Comparison of ENCODE assay signal across 19 cellular contexts in genomic region chr5:107576736-107577440, GRCh38.
DNase-seq lines count a peak whose midpoint lies in the region; ATAC-seq and TF ChIP-seq lines count a peak whose summit lies in the region.
"Had no signal": no experiment of that assay in that cellular context is flagged by ENCODE, and none has a peak within 500 bp of the region (broad histone marks: within the 10 kb centered on the region; RNA-seq: fewer than 3 reads in every experiment).

No MANE protein-coding gene starts in this region.

- no peak overlapping the region for H3K9ac ChIP-seq in H9 (ENCODE audit: extremely low read depth, insufficient read length, low read length)
- H3K9ac ChIP-seq: parathyroid adenoma had no signal

- intact Hi-C loops in Panc1 (cut with micrococcal nuclease; ENCODE audit: unreplicated experiment) (loop anchor here (10.0 kb wide), 1 partner anchor 472 kb away; no protein-coding TSS in a partner anchor), left ventricle myocardium superior (cut with micrococcal nuclease) (no loop called here), aorta (cut with DNase I) (loop anchor here (10.0 kb wide), 3 partner anchors 102 to 322 kb away; no protein-coding TSS in a partner anchor)

- H2AK5ac ChIP-seq in H9 (ENCODE audit: insufficient read length, low read length) = no peak overlapping the region

- DNase-seq in H9 (no peak), Panc1 (ENCODE audit: low read depth, low spot score) (no peak), renal cortical epithelial cell (ENCODE audit: low read depth) (peak; percentile 87), left ventricle myocardium superior (no peak), WERI-Rb-1 (no peak), aorta (no peak)
- DNase-seq: activated CD4-positive, alpha-beta memory T cell treated with anti-CD3 and anti-CD28 coated beads for 36 hours; activated naive CD4-positive, alpha-beta T cell treated with anti-CD3 and anti-CD28 coated beads for 36 hours; activated T-cell treated with anti-CD3 and anti-CD28 coated beads, Interleukin-2, amount 50 U/mL, for 1 hour; Caco-2; naive B cell; NCI-H1694 treated with DMSO at 0.1 percent for 48 hours; stimulated activated CD4-positive, alpha-beta T cell treated with anti-CD3 and anti-CD28 coated beads, Interleukin-2, amount 100 ng/mL, for 24 hours; stomach had no signal

- H3K23ac ChIP-seq in H9 (ENCODE audit: insufficient read length, low read depth, low read length) = no peak overlapping the region

- H3K9me3 ChIP-seq in H9 (ENCODE audit: control insufficient read depth, low read depth, low read length) (no peaks in the 10 kb centered on the region), Panc1 (ENCODE audit: control insufficient read depth, insufficient read depth, low read depth, low read length) (no peaks in the 10 kb centered on the region), WERI-Rb-1 (ENCODE audit: severe bottlenecking) (no peaks in the 10 kb centered on the region), aorta (ENCODE audit: control insufficient read depth, low read length) (no peaks in the 10 kb centered on the region)
- H3K9me3 ChIP-seq: Caco-2, stomach had no signal

- H3K4me3 ChIP-seq in Panc1 (ENCODE audit: low read depth in 2 of 2, low read length in 2 of 2) (no peak overlapping the region), WERI-Rb-1 (ENCODE audit: low read depth, low read length) (no peak overlapping the region), aorta (ENCODE audit: low read length in 2 of 2) (no peak overlapping the region)
- H3K4me3 ChIP-seq: lung, stomach had no signal

- no peak overlapping the region for H4K5ac ChIP-seq in H9 (ENCODE audit: insufficient read length, low read depth, low read length)

- POLR2A ChIA-PET in Panc1 (lab: Charles Lee) = no interaction called here

- H3K23me2 ChIP-seq in H9 (ENCODE audit: insufficient read length, low read depth, low read length, poor library complexity, severe bottlenecking) = no peaks in the 10 kb centered on the region

- H3T11ph ChIP-seq in H9 (ENCODE audit: low read length) = no peak overlapping the region

- H3K27ac Mint-ChIP-seq in H9 = peak overlapping the region; percentile 20 to 84 (median 41); a peak in 6 of 7 replicates
- H3K27ac Mint-ChIP-seq: activated CD4-positive, alpha-beta memory T cell treated with anti-CD3 and anti-CD28 coated beads for 36 hours; activated naive CD4-positive, alpha-beta T cell treated with anti-CD3 and anti-CD28 coated beads for 36 hours; naive B cell had no signal

- H3K27me3 ChIP-seq in H9 (ENCODE audit: insufficient read depth, low read length) (no peaks in the 10 kb centered on the region), Panc1 (ENCODE audit: control insufficient read depth, insufficient read depth, low read length) (no peaks in the 10 kb centered on the region), WERI-Rb-1 (ENCODE audit: insufficient read depth, low read depth, severe bottlenecking) (no peaks in the 10 kb centered on the region), aorta (ENCODE audit: control insufficient read depth in 1 of 2, insufficient read depth in 2 of 2, low read length in 1 of 2) (no peaks in the 10 kb centered on the region)
- H3K27me3 ChIP-seq: stomach had no signal

- TF ChIP-seq CTCF in H9 (conservative IDR thresholded peaks at IDR 0.05) = no peak
- TF ChIP-seq CTCF in Panc1 (IDR thresholded peaks at IDR 0.05) = no peak
- TF ChIP-seq CTCF in WERI-Rb-1 (IDR thresholded peaks at IDR 0.05; ENCODE audit: low read depth, low read length) = no peak

- H3K9me3 Mint-ChIP-seq in H9 = no peaks in the 10 kb centered on the region
- H3K9me3 Mint-ChIP-seq: activated CD4-positive, alpha-beta memory T cell treated with anti-CD3 and anti-CD28 coated beads for 36 hours; activated naive CD4-positive, alpha-beta T cell treated with anti-CD3 and anti-CD28 coated beads for 36 hours; naive B cell had no signal

- H4K8ac ChIP-seq in H9 (replicated peaks; ENCODE audit: insufficient read length, low read depth, low read length) = no peak overlapping the region

- no peak overlapping the region for H2BK20ac ChIP-seq in H9 (ENCODE audit: low read depth, low read length, poor library complexity, severe bottlenecking)

- H3K14ac ChIP-seq in H9 (ENCODE audit: insufficient read depth, low read length) = no peak overlapping the region

- no peaks in the 10 kb centered on the region; a peak in 1 of 7 replicates for H3K36me3 Mint-ChIP-seq in H9 (ENCODE audit: insufficient read depth in 1 of 3, low read depth in 3 of 3)
- H3K36me3 Mint-ChIP-seq: activated CD4-positive, alpha-beta memory T cell treated with anti-CD3 and anti-CD28 coated beads for 36 hours; naive B cell had no signal

- no peaks in the 10 kb centered on the region for H3K79me2 ChIP-seq in H9 (ENCODE audit: insufficient read depth, low read length)
- H3K79me2 ChIP-seq: parathyroid adenoma had no signal

- H3K4me2 ChIP-seq in H9 (ENCODE audit: insufficient read depth, insufficient read length, low read length) = no peak overlapping the region

- no peak overlapping the region for H3K56ac ChIP-seq in H9 (ENCODE audit: insufficient read length, low read depth, low read length)

- no peak overlapping the region for H2BK5ac ChIP-seq in H9 (ENCODE audit: insufficient read length, low read length)

- H2AFZ ChIP-seq in H9 (ENCODE audit: low read length) = no peak overlapping the region
- H2AFZ ChIP-seq: parathyroid adenoma had no signal

- no peak for ATAC-seq in Panc1
- ATAC-seq in esophagus mucosa = peak; percentile 31
- ATAC-seq in GM18502 (IDR thresholded peaks at IDR 0.05; ENCODE audit: poor library complexity, unreplicated experiment) = no peak
- no peak for ATAC-seq in left ventricle myocardium superior
- no peak for ATAC-seq in aorta (ENCODE audit: low FRiP score)

- no peak overlapping the region for H4K91ac ChIP-seq in H9 (ENCODE audit: insufficient read length, low read depth, low read length)

- no peak overlapping the region for H3K4ac ChIP-seq in H9 (ENCODE audit: low read depth, low read length)

- BruUV-seq in Panc1 (replicated peaks; lab: Mats Ljungman, UMichigan) = no TSS peak

- H3K18ac ChIP-seq in H9 (ENCODE audit: insufficient read length, low read depth, low read length) = no peak overlapping the region

- no peak overlapping the region for H2BK120ac ChIP-seq in H9 (ENCODE audit: low read depth, low read length, poor library complexity, severe bottlenecking)

- in situ Hi-C loops in Panc1 (cut with HindIII; ENCODE audit: low pct_unique_long_range_greater_than_20kb, low sequenced_read_pairs) = no loop called here

- CTCF ChIA-PET in Panc1 (lab: Charles Lee) = no interaction called here

- no peaks in the 10 kb centered on the region for H3K27me3 Mint-ChIP-seq in H9 (ENCODE audit: low read depth)

- H3K27ac ChIP-seq in H9 (ENCODE audit: insufficient read length, low read depth, low read length) = no peak overlapping the region
- H3K27ac ChIP-seq in Panc1 (ENCODE audit: low read length) = peak overlapping the region; percentile 35; the same call in 1 of the 2 replicates
- no peak overlapping the region for H3K27ac ChIP-seq in WERI-Rb-1
- no peak overlapping the region for H3K27ac ChIP-seq in aorta (ENCODE audit: low read depth in 1 of 2, low read length in 2 of 2)
- H3K27ac ChIP-seq: parathyroid adenoma, stomach, VCaP had no signal

- peaks cover 70 to 71% of the 10 kb centered on the region in 2 experiments for H3K4me1 Mint-ChIP-seq in H9

- H3K4me1 ChIP-seq in H9 (ENCODE audit: insufficient read depth, low read length) = peaks cover 12% of the 10 kb centered on the region; the same call in 1 of the 2 replicates
- peaks cover 46% of the 10 kb centered on the region for H3K4me1 ChIP-seq in Panc1 (ENCODE audit: control insufficient read depth, insufficient read depth, low read length)
- peaks cover 1 to 6% of the 10 kb centered on the region in 2 donors for H3K4me1 ChIP-seq in aorta (ENCODE audit: control insufficient read depth in 1 of 2, insufficient read depth in 2 of 2, low read length in 2 of 2)
- H3K4me1 ChIP-seq: parathyroid adenoma had no signal

- H3K4me3 Mint-ChIP-seq in H9 = no peak overlapping the region
- H3K4me3 Mint-ChIP-seq: activated CD4-positive, alpha-beta memory T cell treated with anti-CD3 and anti-CD28 coated beads for 36 hours; activated naive CD4-positive, alpha-beta T cell treated with anti-CD3 and anti-CD28 coated beads for 36 hours; naive B cell had no signal

- no peaks in the 10 kb centered on the region for H3K79me1 ChIP-seq in H9 (ENCODE audit: insufficient read depth, low read depth, low read length, poor library complexity, severe bottlenecking)

- no peaks in the 10 kb centered on the region for H4K20me1 ChIP-seq in H9 (ENCODE audit: control insufficient read depth, insufficient read depth, insufficient read length)

- H2BK15ac ChIP-seq in H9 (ENCODE audit: low read depth, low read length) = no peak overlapping the region

- H3K36me3 ChIP-seq in Panc1 (ENCODE audit: control insufficient read depth, insufficient read depth, low read length) (no peaks in the 10 kb centered on the region), WERI-Rb-1 (no peaks in the 10 kb centered on the region), aorta (ENCODE audit: control insufficient read depth in 1 of 2, insufficient read depth in 2 of 2, low read length in 1 of 2) (no peaks in the 10 kb centered on the region)
- H3K36me3 ChIP-seq: stomach had no signal

- H2BK12ac ChIP-seq in H9 (ENCODE audit: insufficient read length, low read depth, low read length) = no peak overlapping the region

- whole genome bisulfite sequencing in H9 (ENCODE audit: extremely low coverage, insufficient read length, low lambda C conversion rate) = no CpG with 5 or more reads among the region's 3 CpGs
- WGBS in aorta, 2 donors = 38 to 54% methylated on average over 3 of the region's 3 CpGs
